19 cellular contexts compared by ENCODE assay signal in genomic region chr2:158380786-158381185, GRCh38.
"Had no signal": no experiment of that assay in that cellular context is flagged by ENCODE, and none has a peak within 500 bp of the region (broad histone marks: within the 10 kb centered on the region; RNA-seq: fewer than 3 reads in every experiment).

No MANE protein-coding gene starts in this region.

- H3K4me3 ChIP-seq: SJSA1, SK-N-MC had no signal

- DNase-seq: MV-4-11, NCI-H1048, NCI-H1105, NCI-H1417 treated with DMSO at 0.1 percent for 48 hours, NCI-H187, NCI-H2029, NCI-H2081 treated with DMSO at 0.1 percent for 48 hours, NCI-H2171, NCI-H226, NCI-H446, NCI-H510A, NCI-H524 treated with DMSO at 0.1 percent for 48 hours, NCI-H69, NCI-H774, Right ventricle myocardium superior, RPMI8226, SIG-M5 had no signal
